1 cellular context compared by ENCODE assay signal in genomic region chr22:36191106-36191836, GRCh38.
TF ChIP-seq lines count a peak whose summit lies in the region.

No MANE protein-coding gene starts in this region.

TF ChIP-seq in K562, 482 proteins besides CTCF, POLR2A, EP300 and RAD21:
- TF ChIP-seq TFAM (CRISPR knock-in tag; conservative IDR thresholded peaks at IDR 0.05): no peak
- no peak for TF ChIP-seq ETV5 (CRISPR knock-in tag; IDR thresholded peaks at IDR 0.05; ENCODE audit: low read depth)
- no peak for TF ChIP-seq ZBTB17 (CRISPR knock-in tag; IDR thresholded peaks at IDR 0.05)
- no peak for TF ChIP-seq PATZ1 (CRISPR knock-in tag; IDR thresholded peaks at IDR 0.05; ENCODE audit: borderline replicate concordance)
- TF ChIP-seq NEUROD1 (IDR thresholded peaks at IDR 0.05; ENCODE audit: borderline replicate concordance, low read depth, low read length, partially characterized antibody): no peak
- no peak for TF ChIP-seq RBM14 (IDR thresholded peaks at IDR 0.05; ENCODE audit: borderline replicate concordance, insufficient read depth, low read depth, low read length)
- no peak for TF ChIP-seq PRMT5 (CRISPR knock-in tag; IDR thresholded peaks at IDR 0.05)
- TF ChIP-seq STAT5A (IDR thresholded peaks at IDR 0.05; ENCODE audit: borderline replicate concordance, low read length): no peak
- TF ChIP-seq ZBTB12 (CRISPR knock-in tag; IDR thresholded peaks at IDR 0.05): no peak
- TF ChIP-seq KHSRP (IDR thresholded peaks at IDR 0.05): no peak
- no peak for TF ChIP-seq SETDB1 (IDR thresholded peaks at IDR 0.05; ENCODE audit: low read length)
- no peak for TF ChIP-seq ZNF766 (CRISPR knock-in tag; conservative IDR thresholded peaks at IDR 0.05)
